25 cellular contexts compared by ENCODE assay signal in the genomic region with DNA sequence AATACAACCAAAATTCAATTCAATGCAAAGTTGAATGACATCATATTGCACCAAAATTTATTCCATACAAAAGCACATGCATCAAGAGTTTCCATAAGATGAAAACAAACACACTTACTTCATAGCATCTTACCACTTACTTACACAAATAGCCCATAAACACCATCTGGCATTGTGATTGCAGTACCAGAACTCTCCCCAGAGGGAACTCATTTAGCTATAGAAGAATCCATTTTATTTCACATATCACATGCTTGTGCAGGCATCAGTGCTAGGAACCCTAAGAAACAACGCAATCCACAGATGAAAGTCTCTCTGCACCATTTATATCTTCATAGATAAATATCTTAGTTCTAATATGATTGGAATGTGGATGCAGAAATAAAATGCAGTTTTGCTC.
"Had no signal": no experiment of that assay in that cellular context is flagged by ENCODE, and none has a peak within 500 bp of the region (broad histone marks: within the 10 kb centered on the region; RNA-seq: fewer than 3 reads in every experiment).

No MANE protein-coding gene starts in this region.

- H3K4me3 Mint-ChIP-seq: activated CD8-positive, alpha-beta memory T cell treated with anti-CD3 and anti-CD28 coated beads, Interleukin-2, amount 10 ng/mL, durations not matched to agents 7 days and 5 days; activated naive CD8-positive, alpha-beta T cell treated with anti-CD3 and anti-CD28 coated beads, Interleukin-2, amount 50 U/mL, for 24 hours; activated T-cell treated with anti-CD3 and anti-CD28 coated beads, Interleukin-2, amount 50 U/mL, for 4 hours; brain; central memory CD8-positive, alpha-beta T cell; T-helper 17 cell; WTC11 had no signal

- DNase-seq: activated CD4-positive, alpha-beta T cell treated with anti-CD3 and anti-CD28 coated beads for 48 hours; activated CD4-positive, alpha-beta T cell treated with anti-CD3 and anti-CD28 coated beads, Interleukin-2, amount 50 U/mL, for 4 hours; activated CD4-positive, CD25-positive, alpha-beta regulatory T cell treated with anti-CD3 and anti-CD28 coated beads, Interleukin-2, amount 50 U/mL, for 72 hours; activated CD8-positive, alpha-beta memory T cell treated with anti-CD3 and anti-CD28 coated beads, Interleukin-2, amount 10 ng/mL, durations not matched to agents 7 days and 5 days; activated effector memory CD4-positive, alpha-beta T cell treated with anti-CD3 and anti-CD28 coated beads, Interleukin-2, amount 50 U/mL, for 16 hours; activated naive CD4-positive, alpha-beta T cell treated with Interleukin-2 at 50 U/mL for 16 hours; activated naive CD8-positive, alpha-beta T cell treated with anti-CD3 and anti-CD28 coated beads, Interleukin-2, amount 50 U/mL, for 24 hours; activated T-cell treated with anti-CD3 and anti-CD28 coated beads, Interleukin-2, amount 50 U/mL, for 4 hours; amniotic stem cell; Karpas-422; MM.1S; NCI-H1694; NCI-H2029; NCI-H2107; NCI-H2227 treated with DMSO at 0.1 percent for 48 hours; NCI-H446 treated with DMSO at 0.1 percent for 48 hours; NCI-H526; PC-3; SHP77; T-helper 17 cell; T-helper 9 cell had no signal

- H3K36me3 Mint-ChIP-seq: activated naive CD4-positive, alpha-beta T cell treated with anti-CD3 and anti-CD28 coated beads, Interleukin-2, amount 50 U/mL, for 72 hours; brain; WTC11 had no signal

- ATAC-seq: activated CD8-positive, alpha-beta memory T cell treated with anti-CD3 and anti-CD28 coated beads, Interleukin-2, amount 10 ng/mL, durations not matched to agents 7 days and 5 days; activated naive CD4-positive, alpha-beta T cell treated with anti-CD3 and anti-CD28 coated beads, Interleukin-2, amount 50 U/mL, for 72 hours; activated naive CD8-positive, alpha-beta T cell treated with anti-CD3 and anti-CD28 coated beads, Interleukin-2, amount 50 U/mL, for 24 hours; activated T-cell treated with anti-CD3 and anti-CD28 coated beads, Interleukin-2, amount 50 U/mL, for 4 hours; PC-3; T-helper 17 cell; WTC11 had no signal

- H3K4me1 Mint-ChIP-seq: activated CD8-positive, alpha-beta memory T cell treated with anti-CD3 and anti-CD28 coated beads, Interleukin-2, amount 10 ng/mL, durations not matched to agents 7 days and 5 days; activated naive CD8-positive, alpha-beta T cell treated with anti-CD3 and anti-CD28 coated beads, Interleukin-2, amount 50 U/mL, for 24 hours; brain; central memory CD8-positive, alpha-beta T cell; T-helper 17 cell had no signal

- H3K9me3 Mint-ChIP-seq: activated naive CD8-positive, alpha-beta T cell treated with anti-CD3 and anti-CD28 coated beads, Interleukin-2, amount 50 U/mL, for 24 hours; activated T-cell treated with anti-CD3 and anti-CD28 coated beads, Interleukin-2, amount 50 U/mL, for 4 hours; brain; WTC11 had no signal

- H3K27me3 Mint-ChIP-seq: activated CD8-positive, alpha-beta memory T cell treated with anti-CD3 and anti-CD28 coated beads, Interleukin-2, amount 10 ng/mL, durations not matched to agents 7 days and 5 days; activated naive CD8-positive, alpha-beta T cell treated with anti-CD3 and anti-CD28 coated beads, Interleukin-2, amount 50 U/mL, for 24 hours; brain; central memory CD8-positive, alpha-beta T cell; T-helper 17 cell had no signal

- H3K27ac Mint-ChIP-seq: activated CD8-positive, alpha-beta memory T cell treated with anti-CD3 and anti-CD28 coated beads, Interleukin-2, amount 10 ng/mL, durations not matched to agents 7 days and 5 days; activated naive CD4-positive, alpha-beta T cell treated with anti-CD3 and anti-CD28 coated beads, Interleukin-2, amount 50 U/mL, for 72 hours; activated naive CD8-positive, alpha-beta T cell treated with anti-CD3 and anti-CD28 coated beads, Interleukin-2, amount 50 U/mL, for 24 hours; brain; T-helper 17 cell; WTC11 had no signal
